Comparison of ENCODE assay signal across 17 cellular contexts in the genomic region with DNA sequence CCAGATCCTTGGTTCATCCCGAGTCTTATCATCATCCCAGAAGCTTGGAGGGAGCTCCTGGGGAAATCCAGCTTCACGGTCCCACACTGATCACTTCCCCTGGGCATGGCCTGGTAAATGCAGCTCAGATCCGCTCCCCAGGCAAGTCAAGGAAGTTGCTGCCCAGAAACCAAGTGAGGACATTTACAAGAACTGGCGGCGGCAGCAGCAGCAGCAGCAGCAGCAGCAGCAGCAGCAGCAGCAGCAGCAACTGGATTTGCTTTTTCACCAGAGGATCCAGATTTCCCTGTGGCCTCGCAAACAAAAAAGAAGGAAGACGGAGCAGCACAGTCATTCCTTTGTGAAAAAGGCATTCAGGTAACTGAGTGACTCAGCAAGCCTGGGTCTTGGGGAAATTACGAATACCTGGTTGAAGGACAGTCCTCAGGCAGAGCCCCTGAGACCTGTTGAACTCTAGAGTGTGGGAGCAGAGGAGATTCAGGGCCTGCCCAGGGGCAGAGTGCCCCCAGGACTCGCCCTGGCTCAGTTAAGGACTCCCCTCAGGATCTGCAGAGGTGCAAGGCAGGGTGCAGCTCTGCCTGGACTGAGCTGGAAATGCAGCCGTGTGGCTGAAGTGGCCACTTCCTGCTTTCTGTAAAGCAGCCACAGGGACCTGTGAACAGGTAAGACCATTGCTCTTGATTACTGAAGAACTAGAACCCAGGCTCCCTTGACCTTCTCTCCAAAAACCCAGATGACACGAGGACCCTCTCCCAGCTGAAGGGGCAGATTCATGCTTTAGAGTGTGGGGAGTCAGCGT. TPM values are rescaled to one million over a fixed set of nuclear protein-coding genes. Genes with fewer than 3 reads are reported as not detected.
"Had no signal": no experiment of that assay in that cellular context is flagged by ENCODE, and none has a peak within 500 bp of the region (broad histone marks: within the 10 kb centered on the region; RNA-seq: fewer than 3 reads in every experiment).

No MANE protein-coding gene starts in this region.

RNA-seq across cellular contexts. Expression of gene PRDM7, which starts 25.2 kb away (rescaled TPM):
- total RNA-seq: breast epithelium, chondrocyte, dorsolateral prefrontal cortex, epithelial cell of proximal tubule, fibroblast of lung, gastrocnemius medialis, heart right ventricle, kidney, left colon, liver, mesothelial cell of epicardium, omental fat pad, pulmonary artery endothelial cell, sciatic nerve, skeletal muscle tissue, subcutaneous adipose tissue, tibial nerve had no signal
- polyA plus RNA-seq: fibroblast of lung, heart right ventricle, liver had no signal
